8 cellular contexts compared by ENCODE assay signal in genomic region chr5:40410231-40410861, GRCh38.
A peak's percentile ranks its signal among the peaks of the same experiment; 100 is the strongest.
DNase-seq lines count a peak whose midpoint lies in the region; ATAC-seq and TF ChIP-seq lines count a peak whose summit lies in the region.

No MANE protein-coding gene starts in this region.

- H3K9me3 ChIP-seq in left lung = no peaks in the 10 kb centered on the region

- ATAC-seq in left lung = peak; percentile 64

- intact Hi-C loops in left lung (cut with DNase I) = no loop called here

- DNase-seq in GM03348 (ENCODE audit: low spot score) = peak; percentile 7
- DNase-seq in RPMI7951 (ENCODE audit: low read depth) = peak; percentile 92
- DNase-seq in activated naive CD4-positive, alpha-beta T cell treated with anti-CD3 and anti-CD28 coated beads, Interleukin-2, amount 50 U/mL, for 16 hours = peak; percentile 65
- no peak for DNase-seq in left lung
- peak; percentile 68 for DNase-seq in stimulated activated naive CD4-positive, alpha-beta T cell treated with Interleukin-2 at 50 U/mL for 16 hours (lab: John Stamatoyannopoulos, UW)
- no peak for DNase-seq in COR-L47 (lab: John Stamatoyannopoulos, UW)
- DNase-seq in NCI-H2196 treated with DMSO at 0.1 percent for 48 hours (lab: John Stamatoyannopoulos, UW; ENCODE audit: unreplicated experiment) = no peak
- DNase-seq in NCI-H1048 (lab: John Stamatoyannopoulos, UW) = no peak

- H3K27ac ChIP-seq in left lung = peak overlapping the region; percentile 50 to 92

- H3K4me1 ChIP-seq in left lung = peaks cover 7 to 81% of the 10 kb centered on the region in 2 donors

- no peak overlapping the region for H3K4me3 ChIP-seq in left lung

- no peaks in the 10 kb centered on the region for H3K27me3 ChIP-seq in left lung

- no peaks in the 10 kb centered on the region for H3K36me3 ChIP-seq in left lung

- no peak for TF ChIP-seq CTCF in left lung (IDR thresholded peaks at IDR 0.05)

Comparison
In these comparisons a context has a peak if more than half of its experiments do, and no peak if none do; other contexts are left out.
1. DNase-seq: peak in GM03348 (single experiment), RPMI7951 (single experiment), activated naive CD4-positive, alpha-beta T cell treated with anti-CD3 and anti-CD28 coated beads, Interleukin-2, amount 50 U/mL, for 16 hours (single experiment) and stimulated activated naive CD4-positive, alpha-beta T cell treated with Interleukin-2 at 50 U/mL for 16 hours (single experiment); none in left lung (0 of 2), COR-L47 (single experiment), NCI-H2196 treated with DMSO at 0.1 percent for 48 hours (single experiment) and NCI-H1048 (single experiment).